Comparison of ENCODE assay signal across 1 cellular context in the genomic region with DNA sequence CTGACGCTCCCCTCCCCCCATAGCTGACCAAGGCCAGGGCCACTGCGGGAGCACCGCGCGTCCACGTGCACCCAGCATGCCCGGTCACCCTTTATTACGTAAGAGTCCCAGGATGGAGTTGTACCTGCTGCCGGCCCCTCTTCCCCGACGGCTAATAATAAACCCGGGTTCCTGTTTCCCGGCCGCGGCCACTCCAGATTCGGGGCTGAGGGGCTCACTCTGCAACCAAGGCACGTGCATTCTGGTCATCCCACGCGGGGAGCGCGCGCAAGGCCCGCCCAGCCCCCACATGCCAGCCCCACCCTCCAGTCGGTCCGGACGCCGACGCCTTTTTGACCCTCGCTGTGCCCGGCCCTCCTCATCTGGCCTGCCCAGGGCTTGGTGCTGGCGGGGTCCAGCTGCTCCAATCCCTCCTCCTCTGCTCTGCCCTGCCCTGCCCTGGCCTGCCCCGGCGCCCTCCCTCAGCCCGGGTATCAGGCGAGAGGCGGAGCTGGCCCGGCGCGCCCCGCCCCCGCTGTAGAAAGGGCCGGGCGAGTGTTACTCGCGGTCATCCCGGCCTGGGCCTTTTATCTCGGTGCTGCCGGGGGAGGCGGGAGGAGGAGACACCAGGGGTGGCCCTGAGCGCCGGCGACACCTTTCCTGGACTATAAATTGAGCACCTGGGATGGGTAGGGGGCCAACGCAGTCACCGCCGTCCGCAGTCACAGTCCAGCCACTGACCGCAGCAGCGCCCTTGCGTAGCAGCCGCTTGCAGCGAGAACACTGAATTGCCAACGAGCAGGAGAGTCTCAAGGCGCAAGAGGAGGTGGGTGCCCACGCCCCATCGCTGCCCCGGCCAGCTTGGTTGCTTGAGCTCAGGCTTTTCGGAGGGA.
A peak's percentile ranks its signal among the peaks of the same experiment; 100 is the strongest.
TF ChIP-seq lines count a peak whose summit lies in the region.

No MANE protein-coding gene starts in this region.

TF ChIP-seq in K562, 482 proteins besides CTCF, POLR2A, EP300 and RAD21 (continued from another document and continues in another):
- TF ChIP-seq, protein P1, sequence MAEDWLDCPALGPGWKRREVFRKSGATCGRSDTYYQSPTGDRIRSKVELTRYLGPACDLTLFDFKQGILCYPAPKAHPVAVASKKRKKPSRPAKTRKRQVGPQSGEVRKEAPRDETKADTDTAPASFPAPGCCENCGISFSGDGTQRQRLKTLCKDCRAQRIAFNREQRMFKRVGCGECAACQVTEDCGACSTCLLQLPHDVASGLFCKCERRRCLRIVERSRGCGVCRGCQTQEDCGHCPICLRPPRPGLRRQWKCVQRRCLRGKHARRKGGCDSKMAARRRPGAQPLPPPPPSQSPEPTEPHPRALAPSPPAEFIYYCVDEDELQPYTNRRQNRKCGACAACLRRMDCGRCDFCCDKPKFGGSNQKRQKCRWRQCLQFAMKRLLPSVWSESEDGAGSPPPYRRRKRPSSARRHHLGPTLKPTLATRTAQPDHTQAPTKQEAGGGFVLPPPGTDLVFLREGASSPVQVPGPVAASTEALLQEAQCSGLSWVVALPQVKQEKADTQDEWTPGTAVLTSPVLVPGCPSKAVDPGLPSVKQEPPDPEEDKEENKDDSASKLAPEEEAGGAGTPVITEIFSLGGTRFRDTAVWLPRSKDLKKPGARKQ (CRISPR knock-in tag; IDR thresholded peaks at IDR 0.05) = no peak
- TF ChIP-seq RBM14 (IDR thresholded peaks at IDR 0.05; ENCODE audit: borderline replicate concordance, insufficient read depth, low read depth, low read length) (no peak), BHLHE40 (IDR thresholded peaks at IDR 0.05; ENCODE audit: low read length) (peak; percentile 91), ZNF124 (CRISPR knock-in tag; IDR thresholded peaks at IDR 0.05) (no peak), SRSF1 (IDR thresholded peaks at IDR 0.05; ENCODE audit: low read depth, low read length) (no peak), ZC3H8 (IDR thresholded peaks at IDR 0.05) (no peak), ZNF444 (CRISPR knock-in tag; IDR thresholded peaks at IDR 0.05) (no peak), ELK3 (CRISPR knock-in tag; IDR thresholded peaks at IDR 0.05) (no peak), ZFP91 (CRISPR knock-in tag; IDR thresholded peaks at IDR 0.05) (no peak), THRB (CRISPR knock-in tag; conservative IDR thresholded peaks at IDR 0.05) (no peak), POU5F1 (IDR thresholded peaks at IDR 0.05; ENCODE audit: borderline replicate concordance, low read depth, low read length, partially characterized antibody) (no peak), CCAR2 (IDR thresholded peaks at IDR 0.05; ENCODE audit: low read depth, low read length) (no peak), ZBTB49 (CRISPR knock-in tag; IDR thresholded peaks at IDR 0.05; ENCODE audit: borderline replicate concordance) (no peak), SIX5 (IDR thresholded peaks at IDR 0.05; ENCODE audit: borderline replicate concordance in 1 of 2, insufficient read depth in 1 of 2, low read depth in 1 of 2, low read length in 2 of 2) (no peak), ZSCAN29 (IDR thresholded peaks at IDR 0.05) (no peak), ZNF586 (CRISPR knock-in tag; conservative IDR thresholded peaks at IDR 0.05) (no peak), ZNF609 (CRISPR knock-in tag; IDR thresholded peaks at IDR 0.05; ENCODE audit: borderline replicate concordance) (no peak), POLR2AphosphoS5 (IDR thresholded peaks at IDR 0.05; ENCODE audit: control insufficient read depth, insufficient read depth, low read depth, low read length) (peak; percentile 64; the same call in 1 of the 2 replicates), ZKSCAN3 (CRISPR knock-in tag; IDR thresholded peaks at IDR 0.05) (no peak), ZNF217 (CRISPR knock-in tag; IDR thresholded peaks at IDR 0.05) (no peak), ZFX (CRISPR knock-in tag; IDR thresholded peaks at IDR 0.05) (peak; percentile 75), E2F6 (IDR thresholded peaks at IDR 0.05; ENCODE audit: borderline replicate concordance in 1 of 2, extremely low read depth in 1 of 2, insufficient read depth in 1 of 2, insufficient read length in 1 of 2, low read depth in 1 of 2, low read length in 1 of 2, poor library complexity in 1 of 2, severe bottlenecking in 1 of 2) (peak; percentile 50 to 81), ZNF655 (CRISPR knock-in tag; IDR thresholded peaks at IDR 0.05) (no peak), ZNF717 (CRISPR knock-in tag; IDR thresholded peaks at IDR 0.05) (no peak), CSDE1 (IDR thresholded peaks at IDR 0.05) (no peak), FOXP1 (CRISPR knock-in tag; IDR thresholded peaks at IDR 0.05) (no peak)
- TF ChIP-seq, protein P2, sequence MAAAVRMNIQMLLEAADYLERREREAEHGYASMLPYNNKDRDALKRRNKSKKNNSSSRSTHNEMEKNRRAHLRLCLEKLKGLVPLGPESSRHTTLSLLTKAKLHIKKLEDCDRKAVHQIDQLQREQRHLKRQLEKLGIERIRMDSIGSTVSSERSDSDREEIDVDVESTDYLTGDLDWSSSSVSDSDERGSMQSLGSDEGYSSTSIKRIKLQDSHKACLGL (CRISPR knock-in tag; IDR thresholded peaks at IDR 0.05; ENCODE audit: borderline replicate concordance, poor library complexity, severe bottlenecking) = no peak
- TF ChIP-seq, protein P3, sequence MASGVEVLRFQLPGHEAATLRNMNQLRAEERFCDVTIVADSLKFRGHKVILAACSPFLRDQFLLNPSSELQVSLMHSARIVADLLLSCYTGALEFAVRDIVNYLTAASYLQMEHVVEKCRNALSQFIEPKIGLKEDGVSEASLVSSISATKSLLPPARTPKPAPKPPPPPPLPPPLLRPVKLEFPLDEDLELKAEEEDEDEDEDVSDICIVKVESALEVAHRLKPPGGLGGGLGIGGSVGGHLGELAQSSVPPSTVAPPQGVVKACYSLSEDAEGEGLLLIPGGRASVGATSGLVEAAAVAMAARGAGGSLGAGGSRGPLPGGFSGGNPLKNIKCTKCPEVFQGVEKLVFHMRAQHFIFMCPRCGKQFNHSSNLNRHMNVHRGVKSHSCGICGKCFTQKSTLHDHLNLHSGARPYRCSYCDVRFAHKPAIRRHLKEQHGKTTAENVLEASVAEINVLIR (CRISPR knock-in tag; IDR thresholded peaks at IDR 0.05) = no peak
- TF ChIP-seq, protein P4, sequence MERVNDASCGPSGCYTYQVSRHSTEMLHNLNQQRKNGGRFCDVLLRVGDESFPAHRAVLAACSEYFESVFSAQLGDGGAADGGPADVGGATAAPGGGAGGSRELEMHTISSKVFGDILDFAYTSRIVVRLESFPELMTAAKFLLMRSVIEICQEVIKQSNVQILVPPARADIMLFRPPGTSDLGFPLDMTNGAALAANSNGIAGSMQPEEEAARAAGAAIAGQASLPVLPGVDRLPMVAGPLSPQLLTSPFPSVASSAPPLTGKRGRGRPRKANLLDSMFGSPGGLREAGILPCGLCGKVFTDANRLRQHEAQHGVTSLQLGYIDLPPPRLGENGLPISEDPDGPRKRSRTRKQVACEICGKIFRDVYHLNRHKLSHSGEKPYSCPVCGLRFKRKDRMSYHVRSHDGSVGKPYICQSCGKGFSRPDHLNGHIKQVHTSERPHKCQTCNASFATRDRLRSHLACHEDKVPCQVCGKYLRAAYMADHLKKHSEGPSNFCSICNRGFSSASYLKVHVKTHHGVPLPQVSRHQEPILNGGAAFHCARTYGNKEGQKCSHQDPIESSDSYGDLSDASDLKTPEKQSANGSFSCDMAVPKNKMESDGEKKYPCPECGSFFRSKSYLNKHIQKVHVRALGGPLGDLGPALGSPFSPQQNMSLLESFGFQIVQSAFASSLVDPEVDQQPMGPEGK (CRISPR knock-in tag; IDR thresholded peaks at IDR 0.05; ENCODE audit: borderline replicate concordance) = no peak
- TF ChIP-seq, protein P5, sequence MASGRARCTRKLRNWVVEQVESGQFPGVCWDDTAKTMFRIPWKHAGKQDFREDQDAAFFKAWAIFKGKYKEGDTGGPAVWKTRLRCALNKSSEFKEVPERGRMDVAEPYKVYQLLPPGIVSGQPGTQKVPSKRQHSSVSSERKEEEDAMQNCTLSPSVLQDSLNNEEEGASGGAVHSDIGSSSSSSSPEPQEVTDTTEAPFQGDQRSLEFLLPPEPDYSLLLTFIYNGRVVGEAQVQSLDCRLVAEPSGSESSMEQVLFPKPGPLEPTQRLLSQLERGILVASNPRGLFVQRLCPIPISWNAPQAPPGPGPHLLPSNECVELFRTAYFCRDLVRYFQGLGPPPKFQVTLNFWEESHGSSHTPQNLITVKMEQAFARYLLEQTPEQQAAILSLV (tag; IDR thresholded peaks at IDR 0.05) = no peak
